16 cellular contexts compared by ENCODE assay signal in the genomic region with DNA sequence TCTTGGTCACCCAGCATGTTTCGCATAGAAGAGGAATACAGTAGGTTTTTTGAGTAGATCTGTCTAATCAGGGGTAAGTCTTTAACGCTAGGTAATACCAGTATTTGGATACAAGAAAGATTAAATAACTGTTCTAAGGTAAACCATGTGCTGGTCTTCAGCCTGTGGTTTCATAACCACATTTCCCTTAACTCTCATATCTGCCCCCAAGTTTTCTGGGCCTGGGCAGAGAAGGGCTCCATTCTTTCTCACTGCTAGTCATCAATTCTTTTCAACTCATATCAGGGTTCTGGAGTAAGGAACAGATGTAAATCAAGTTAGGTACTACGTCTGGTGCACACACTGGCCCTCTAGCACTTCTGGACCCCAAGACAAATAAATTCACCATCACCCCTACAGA.
"Had no signal": no experiment of that assay in that cellular context is flagged by ENCODE, and none has a peak within 500 bp of the region (broad histone marks: within the 10 kb centered on the region; RNA-seq: fewer than 3 reads in every experiment).

No MANE protein-coding gene starts in this region.

- H3K27ac ChIP-seq: adrenal gland, esophagus squamous epithelium, hepatocyte, parathyroid adenoma, sigmoid colon, tibial artery had no signal

- ATAC-seq: left lobe of liver had no signal

- DNase-seq: activated CD4-positive, alpha-beta T cell treated with anti-CD3 and anti-CD28 coated beads, Interleukin-2, amount 50 U/mL, for 48 hours; activated naive CD4-positive, alpha-beta T cell; adrenal gland; caudate nucleus; esophagus squamous epithelium; midbrain; sigmoid colon; stimulated activated CD4-positive, alpha-beta T cell treated with anti-CD3 and anti-CD28 coated beads, Interleukin-2, amount 100 ng/mL, for 24 hours; tibial artery had no signal

- H3K9me3 ChIP-seq: adrenal gland, esophagus squamous epithelium, sigmoid colon, tibial artery had no signal

- H3K4me1 ChIP-seq: parathyroid adenoma, tibial artery had no signal

- FAIRE-seq: colon, endothelial cell of umbilical vein, keratinocyte, urothelium cell line had no signal

- H3K4me3 ChIP-seq: adrenal gland, esophagus squamous epithelium, hepatocyte, sigmoid colon, tibial artery had no signal

- H3K27me3 ChIP-seq: adrenal gland, esophagus squamous epithelium, hepatocyte, sigmoid colon, tibial artery had no signal
